ENCODE assay signal across 24 cellular contexts in genomic region chr11:129089279-129089678, GRCh38.
"Had no signal": no experiment of that assay in that cellular context is flagged by ENCODE, and none has a peak within 500 bp of the region (broad histone marks: within the 10 kb centered on the region; RNA-seq: fewer than 3 reads in every experiment).

No MANE protein-coding gene starts in this region.

- H3K4me3 ChIP-seq: dorsolateral prefrontal cortex, gastrocnemius medialis, heart left ventricle, lung, prostate gland, right atrium auricular region, sigmoid colon, skin epidermis, spleen, testis, tibial artery had no signal

- DNase-seq: cortex of kidney; dorsolateral prefrontal cortex; effector CD4-positive, alpha-beta T cell; foreskin fibroblast; gastrocnemius medialis; heart left ventricle; hippocampal formation; islet precursor cell; mesenchymal stem cell; midbrain; naive thymus-derived CD4-positive, alpha-beta T cell; nucleus accumbens; sigmoid colon; spleen; stimulated activated CD4-positive, alpha-beta T cell treated with anti-CD3 and anti-CD28 coated beads, Interleukin-4, amount 100 ng/mL, for 4 hours; stimulated activated naive CD8-positive, alpha-beta T cell treated with anti-CD3 and anti-CD28 coated beads, Interleukin-15, Interleukin-2, amounts not matched to agents 100 U/mL and 50 U/mL, for 24 hours; substantia nigra; testis; tibial artery had no signal

- H3K9me3 ChIP-seq: prostate gland, testis had no signal

- H3K27me3 ChIP-seq: dorsolateral prefrontal cortex, gastrocnemius medialis, heart left ventricle, right atrium auricular region, sigmoid colon, spleen, testis, tibial artery had no signal

- H3K27ac ChIP-seq: dorsolateral prefrontal cortex, gastrocnemius medialis, heart left ventricle, prostate gland, right atrium auricular region, sigmoid colon, skin epidermis, spleen, testis, tibial artery had no signal

- ATAC-seq: gastrocnemius medialis; heart left ventricle; naive thymus-derived CD4-positive, alpha-beta T cell; stimulated activated memory B cell treated with anti-CD40 and anti-IgM and Interleukin-4, amounts not matched to agents 10 μg/mL and 1 μg/mL and 100 μg/mL, for 72 hours; stimulated activated naive CD8-positive, alpha-beta T cell treated with anti-CD3 and anti-CD28 coated beads, Interleukin-15, Interleukin-2, amounts not matched to agents 100 U/mL and 50 U/mL, for 24 hours had no signal

- H3K36me3 ChIP-seq: gastrocnemius medialis, heart left ventricle, prostate gland, right atrium auricular region, sigmoid colon, spleen had no signal

- H3K4me1 ChIP-seq: gastrocnemius medialis, heart left ventricle, prostate gland, right atrium auricular region, sigmoid colon, spleen, testis had no signal
